Comparison of ENCODE assay signal across 1 cellular context in the genomic region with DNA sequence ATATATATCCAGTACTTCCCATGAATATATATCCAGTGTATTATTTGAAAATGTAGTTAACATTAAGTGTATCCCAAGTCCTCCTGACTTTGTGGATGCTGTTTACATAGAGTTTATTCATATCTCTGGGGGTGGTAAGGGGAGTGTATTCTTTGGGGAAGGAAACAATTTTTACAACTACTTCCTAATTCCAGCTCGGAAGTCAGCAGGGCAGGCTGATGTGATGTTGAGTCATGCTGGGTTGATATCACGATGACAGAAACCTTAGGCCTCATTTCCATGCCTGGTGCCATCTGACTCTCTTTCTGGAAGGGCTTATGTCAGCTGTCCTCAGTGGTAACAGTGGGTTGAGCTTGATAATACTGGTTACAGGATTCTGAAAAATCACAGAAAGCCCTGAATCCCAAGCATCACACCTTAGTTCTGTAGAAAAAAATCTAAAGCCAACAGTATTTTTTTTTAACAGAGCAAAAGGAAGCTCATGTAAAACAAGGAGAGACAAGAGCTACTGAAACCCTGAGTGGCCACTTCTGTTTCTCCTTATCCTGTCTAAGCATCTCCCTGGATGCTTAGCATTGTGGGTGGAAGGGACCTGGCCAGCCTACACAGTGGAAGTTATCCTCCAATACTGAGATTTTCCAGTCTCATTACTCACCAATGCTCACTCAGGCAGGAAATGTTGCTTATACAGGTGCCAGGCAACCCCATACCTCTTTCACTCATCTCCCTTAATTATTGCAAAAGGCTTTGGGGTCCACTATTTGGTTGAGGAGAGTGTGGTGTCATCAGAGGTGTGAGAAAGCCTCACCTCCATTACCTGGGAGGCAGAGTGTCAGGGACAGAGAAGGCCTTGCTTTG.
A peak's percentile ranks its signal among the peaks of the same experiment; 100 is the strongest.
TF ChIP-seq lines count a peak whose summit lies in the region.

No MANE protein-coding gene starts in this region.

TF ChIP-seq in HEK293, 187 proteins besides CTCF, POLR2A, EP300 and RAD21 (continued from another document):
- TF ChIP-seq, protein P1, sequence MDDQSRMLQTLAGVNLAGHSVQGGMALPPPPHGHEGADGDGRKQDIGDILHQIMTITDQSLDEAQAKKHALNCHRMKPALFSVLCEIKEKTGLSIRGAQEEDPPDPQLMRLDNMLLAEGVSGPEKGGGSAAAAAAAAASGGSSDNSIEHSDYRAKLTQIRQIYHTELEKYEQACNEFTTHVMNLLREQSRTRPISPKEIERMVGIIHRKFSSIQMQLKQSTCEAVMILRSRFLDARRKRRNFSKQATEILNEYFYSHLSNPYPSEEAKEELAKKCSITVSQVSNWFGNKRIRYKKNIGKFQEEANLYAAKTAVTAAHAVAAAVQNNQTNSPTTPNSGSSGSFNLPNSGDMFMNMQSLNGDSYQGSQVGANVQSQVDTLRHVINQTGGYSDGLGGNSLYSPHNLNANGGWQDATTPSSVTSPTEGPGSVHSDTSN (CRISPR knock-in tag; IDR thresholded peaks at IDR 0.05) = no peak
- TF ChIP-seq ZNF558 (tag by site-specific recombination; IDR thresholded peaks at IDR 0.05) (no peak), ZNF133 (tag by site-specific recombination; IDR thresholded peaks at IDR 0.05) (no peak), ZSCAN30 (tag by site-specific recombination; IDR thresholded peaks at IDR 0.05) (no peak), ZNF26 (tag by site-specific recombination; IDR thresholded peaks at IDR 0.05) (no peak), ZBTB26 (tag by site-specific recombination; optimal IDR thresholded peaks at IDR 0.05) (no peak), PRDM10 (tag by site-specific recombination; IDR thresholded peaks at IDR 0.05) (no peak), PRDM4 (tag by site-specific recombination; IDR thresholded peaks at IDR 0.05) (no peak), ZNF488 (tag by site-specific recombination; IDR thresholded peaks at IDR 0.05) (no peak), ZNF23 (tag by site-specific recombination; IDR thresholded peaks at IDR 0.05; ENCODE audit: borderline replicate concordance) (no peak), ZNF132 (tag by site-specific recombination; IDR thresholded peaks at IDR 0.05; ENCODE audit: borderline replicate concordance) (no peak)
- TF ChIP-seq, protein P2, sequence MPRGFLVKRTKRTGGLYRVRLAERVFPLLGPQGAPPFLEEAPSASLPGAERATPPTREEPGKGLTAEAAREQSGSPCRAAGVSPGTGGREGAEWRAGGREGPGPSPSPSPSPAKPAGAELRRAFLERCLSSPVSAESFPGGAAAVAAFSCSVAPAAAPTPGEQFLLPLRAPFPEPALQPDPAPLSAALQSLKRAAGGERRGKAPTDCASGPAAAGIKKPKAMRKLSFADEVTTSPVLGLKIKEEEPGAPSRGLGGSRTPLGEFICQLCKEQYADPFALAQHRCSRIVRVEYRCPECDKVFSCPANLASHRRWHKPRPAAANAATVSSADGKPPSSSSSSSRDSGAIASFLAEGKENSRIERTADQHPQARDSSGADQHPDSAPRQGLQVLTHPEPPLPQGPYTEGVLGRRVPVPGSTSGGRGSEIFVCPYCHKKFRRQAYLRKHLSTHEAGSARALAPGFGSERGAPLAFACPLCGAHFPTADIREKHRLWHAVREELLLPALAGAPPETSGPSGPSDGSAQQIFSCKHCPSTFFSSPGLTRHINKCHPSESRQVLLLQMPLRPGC (tag by site-specific recombination; IDR thresholded peaks at IDR 0.05) = no peak
- TF ChIP-seq, protein P3, sequence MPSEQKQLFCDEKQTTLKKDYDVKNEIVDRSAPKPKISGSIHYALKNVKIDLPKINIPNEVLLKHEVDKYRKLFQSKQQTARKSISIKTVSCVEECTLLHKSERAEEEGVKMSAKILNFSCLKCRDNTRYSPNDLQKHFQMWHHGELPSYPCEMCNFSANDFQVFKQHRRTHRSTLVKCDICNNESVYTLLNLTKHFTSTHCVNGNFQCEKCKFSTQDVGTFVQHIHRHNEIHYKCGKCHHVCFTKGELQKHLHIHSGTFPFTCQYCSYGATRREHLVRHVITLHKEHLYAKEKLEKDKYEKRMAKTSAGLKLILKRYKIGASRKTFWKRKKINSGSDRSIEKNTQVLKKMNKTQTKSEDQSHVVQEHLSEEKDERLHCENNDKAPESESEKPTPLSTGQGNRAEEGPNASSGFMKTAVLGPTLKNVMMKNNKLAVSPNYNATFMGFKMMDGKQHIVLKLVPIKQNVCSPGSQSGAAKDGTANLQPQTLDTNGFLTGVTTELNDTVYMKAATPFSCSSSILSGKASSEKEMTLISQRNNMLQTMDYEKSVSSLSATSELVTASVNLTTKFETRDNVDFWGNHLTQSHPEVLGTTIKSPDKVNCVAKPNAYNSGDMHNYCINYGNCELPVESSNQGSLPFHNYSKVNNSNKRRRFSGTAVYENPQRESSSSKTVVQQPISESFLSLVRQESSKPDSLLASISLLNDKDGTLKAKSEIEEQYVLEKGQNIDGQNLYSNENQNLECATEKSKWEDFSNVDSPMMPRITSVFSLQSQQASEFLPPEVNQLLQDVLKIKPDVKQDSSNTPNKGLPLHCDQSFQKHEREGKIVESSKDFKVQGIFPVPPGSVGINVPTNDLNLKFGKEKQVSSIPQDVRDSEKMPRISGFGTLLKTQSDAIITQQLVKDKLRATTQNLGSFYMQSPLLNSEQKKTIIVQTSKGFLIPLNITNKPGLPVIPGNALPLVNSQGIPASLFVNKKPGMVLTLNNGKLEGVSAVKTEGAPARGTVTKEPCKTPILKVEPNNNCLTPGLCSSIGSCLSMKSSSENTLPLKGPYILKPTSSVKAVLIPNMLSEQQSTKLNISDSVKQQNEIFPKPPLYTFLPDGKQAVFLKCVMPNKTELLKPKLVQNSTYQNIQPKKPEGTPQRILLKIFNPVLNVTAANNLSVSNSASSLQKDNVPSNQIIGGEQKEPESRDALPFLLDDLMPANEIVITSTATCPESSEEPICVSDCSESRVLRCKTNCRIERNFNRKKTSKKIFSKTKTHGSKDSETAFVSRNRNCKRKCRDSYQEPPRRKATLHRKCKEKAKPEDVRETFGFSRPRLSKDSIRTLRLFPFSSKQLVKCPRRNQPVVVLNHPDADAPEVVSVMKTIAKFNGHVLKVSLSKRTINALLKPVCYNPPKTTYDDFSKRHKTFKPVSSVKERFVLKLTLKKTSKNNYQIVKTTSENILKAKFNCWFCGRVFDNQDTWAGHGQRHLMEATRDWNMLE (tag by site-specific recombination; conservative IDR thresholded peaks at IDR 0.05; ENCODE audit: low read depth) = peak; percentile 45; the same call in 1 of the 2 replicates
- TF ChIP-seq, protein P4, sequence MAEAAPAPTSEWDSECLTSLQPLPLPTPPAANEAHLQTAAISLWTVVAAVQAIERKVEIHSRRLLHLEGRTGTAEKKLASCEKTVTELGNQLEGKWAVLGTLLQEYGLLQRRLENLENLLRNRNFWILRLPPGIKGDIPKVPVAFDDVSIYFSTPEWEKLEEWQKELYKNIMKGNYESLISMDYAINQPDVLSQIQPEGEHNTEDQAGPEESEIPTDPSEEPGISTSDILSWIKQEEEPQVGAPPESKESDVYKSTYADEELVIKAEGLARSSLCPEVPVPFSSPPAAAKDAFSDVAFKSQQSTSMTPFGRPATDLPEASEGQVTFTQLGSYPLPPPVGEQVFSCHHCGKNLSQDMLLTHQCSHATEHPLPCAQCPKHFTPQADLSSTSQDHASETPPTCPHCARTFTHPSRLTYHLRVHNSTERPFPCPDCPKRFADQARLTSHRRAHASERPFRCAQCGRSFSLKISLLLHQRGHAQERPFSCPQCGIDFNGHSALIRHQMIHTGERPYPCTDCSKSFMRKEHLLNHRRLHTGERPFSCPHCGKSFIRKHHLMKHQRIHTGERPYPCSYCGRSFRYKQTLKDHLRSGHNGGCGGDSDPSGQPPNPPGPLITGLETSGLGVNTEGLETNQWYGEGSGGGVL (tag by site-specific recombination; IDR thresholded peaks at IDR 0.05) = peak; percentile 58
